ENCODE assay signal across 8 cellular contexts in the genomic region with DNA sequence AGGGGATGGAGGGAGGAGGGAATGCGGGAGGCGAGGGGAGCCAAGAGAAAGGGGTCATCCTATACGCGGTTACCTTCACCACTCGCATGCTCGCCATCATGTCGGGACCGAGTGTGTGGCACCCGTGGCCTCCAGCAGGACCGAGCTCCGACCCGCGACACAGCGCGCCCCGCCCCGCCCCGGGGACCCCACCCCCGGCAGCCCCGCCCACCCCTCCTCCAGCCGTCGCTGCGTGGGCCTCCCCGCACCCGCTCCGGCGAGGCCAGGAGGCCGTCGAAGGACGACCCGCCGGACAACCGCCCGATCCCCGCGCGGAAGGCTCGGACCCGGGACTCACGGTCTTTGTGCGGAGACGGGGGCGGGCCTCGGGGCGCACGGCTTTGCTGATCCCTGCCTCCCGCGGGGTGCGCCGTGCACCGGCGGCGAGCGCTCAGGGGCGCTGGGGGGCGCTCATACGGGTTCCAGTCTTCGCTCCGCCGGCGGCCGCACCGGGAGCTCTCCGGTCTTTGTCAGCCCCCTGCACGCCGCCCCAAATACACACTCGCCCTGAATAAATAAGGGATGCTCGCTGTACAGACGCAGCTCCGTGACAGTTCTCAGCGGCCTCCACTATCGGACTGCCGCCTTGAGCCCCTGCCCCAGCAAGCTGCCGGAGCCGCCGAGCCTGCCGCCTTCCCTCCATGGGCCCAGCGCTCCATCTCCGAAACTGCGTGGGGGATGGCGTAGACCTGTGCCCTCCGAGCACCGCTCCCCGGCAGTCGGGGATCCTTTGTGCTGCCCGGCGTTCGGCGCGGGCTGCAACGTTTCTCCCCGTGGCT. TPM values are rescaled to one million over a fixed set of nuclear protein-coding genes. Genes with fewer than 3 reads are reported as not detected.
DNase-seq lines count a peak whose midpoint lies in the region; ATAC-seq, FAIRE-seq and TF ChIP-seq lines count a peak whose summit lies in the region.

A gene (minus strand): TSS at position 161 of the 818 bp plus-strand sequence. CDS start 61 bp downstream, at position 100.

- H3K4me1 ChIP-seq in pancreas (peaks cover 0 to 12% (median 0%) of the 10 kb centered on the region in 3 donors), tibial nerve (peaks cover 0 to 48% (median 13%) of the 10 kb centered on the region in 4 donors)

- no peaks in the 10 kb centered on the region for H3K9me3 ChIP-seq in SK-N-MC (ENCODE audit: low read depth, low read length)
- H3K9me3 ChIP-seq in pancreas = no peaks in the 10 kb centered on the region
- no peaks in the 10 kb centered on the region for H3K9me3 ChIP-seq in tibial nerve

- FAIRE-seq in D721Med (lab: Jason Lieb, UNC) = no peak
- FAIRE-seq in pancreas (lab: Jason Lieb, UNC) = no peak

- peak in 1 of 2 donors; percentile 75 for TF ChIP-seq EP300 in tibial nerve (IDR thresholded peaks at IDR 0.05)

- peaks cover 22 to 38% of the 10 kb centered on the region in 2 donors for H3K36me3 Mint-ChIP-seq in activated naive CD4-positive, alpha-beta T cell treated with anti-CD3 and anti-CD28 coated beads, Interleukin-2, amount 50 U/mL, for 72 hours

- ATAC-seq in GM19467 (IDR thresholded peaks at IDR 0.05; ENCODE audit: unreplicated experiment) (peak; percentile 65), Right ventricle myocardium inferior (peak; percentile 85), pancreas (peak; percentile 84 to 88 (median 88))
- peak; percentile 65 to 83 for ATAC-seq in activated naive CD4-positive, alpha-beta T cell treated with anti-CD3 and anti-CD28 coated beads, Interleukin-2, amount 50 U/mL, for 72 hours

- 1% methylated on average over 56 to 92 of the region's 92 CpGs for WGBS in pancreas, 2 donors
- 0 to 1% methylated on average over 24 to 34 of the region's 92 CpGs for WGBS in tibial nerve, 2 donors

- H3K27ac Mint-ChIP-seq in activated naive CD4-positive, alpha-beta T cell treated with anti-CD3 and anti-CD28 coated beads, Interleukin-2, amount 50 U/mL, for 72 hours = peak within 1 kb of the TSS; percentile 100

- peak; percentile 46 for DNase-seq in D721Med (ENCODE audit: insufficient read length, low spot score)
- DNase-seq in HPDE6-E6E7 (ENCODE audit: extremely low spot score) = peak; percentile 88
- DNase-seq in SK-N-MC (ENCODE audit: low read depth, low spot score) = no peak
- DNase-seq in activated naive CD4-positive, alpha-beta T cell treated with anti-CD3 and anti-CD28 coated beads, Interleukin-2, amount 50 U/mL, for 72 hours (ENCODE audit: low spot score in 2 of 2) = peak; percentile 70 to 72
- DNase-seq in Right ventricle myocardium inferior (ENCODE audit: missing footprints) = peak; percentile 92
- peak; percentile 42 to 84 (median 75) for DNase-seq in pancreas
- DNase-seq in tibial nerve (ENCODE audit: low spot score in 2 of 2) = peak; percentile 40 to 75

- H3K27me3 ChIP-seq in pancreas = no peaks in the 10 kb centered on the region
- H3K27me3 ChIP-seq in tibial nerve = no peaks in the 10 kb centered on the region

- no peaks in the 10 kb centered on the region for H3K9me3 Mint-ChIP-seq in activated naive CD4-positive, alpha-beta T cell treated with anti-CD3 and anti-CD28 coated beads, Interleukin-2, amount 50 U/mL, for 72 hours

- H3K27ac ChIP-seq in SK-N-MC = no peak within 1 kb of the TSS
- peak within 1 kb of the TSS; percentile 17 to 81 (median 51) for H3K27ac ChIP-seq in pancreas
- peak within 1 kb of the TSS; percentile 74 to 93 (median 88) for H3K27ac ChIP-seq in tibial nerve

- no peaks in the 10 kb centered on the region for H3K36me3 ChIP-seq in SK-N-MC (ENCODE audit: insufficient read depth, low read length)
- no peaks in the 10 kb centered on the region for H3K36me3 ChIP-seq in pancreas
- H3K36me3 ChIP-seq in tibial nerve = peaks cover 0 to 8% (median 0%) of the 10 kb centered on the region in 3 donors

- H3K4me3 ChIP-seq in SK-N-MC (peak within 1 kb of the TSS; percentile 98), pancreas (peak within 1 kb of the TSS; percentile 42 to 83 (median 76)), tibial nerve (peak within 1 kb of the TSS; percentile 80 to 95 (median 85))

- H3K9ac ChIP-seq in SK-N-MC (ENCODE audit: insufficient read length) = peak within 1 kb of the TSS; percentile 75

- TF ChIP-seq POLR2A in tibial nerve (IDR thresholded peaks at IDR 0.05) = no peak

- intact Hi-C loops in Right ventricle myocardium inferior (cut with DNase I) (loop anchor here (2.0 kb wide), 1 partner anchor 77 kb away; no protein-coding TSS in a partner anchor), pancreas (cut with DNase I) (loop anchor here in 2 of 3 donors (5.0 to 10.0 kb wide), 2 partner anchors 77 to 80 kb away; a partner anchor contains a TSS)

- TF ChIP-seq CTCF in D721Med (IDR thresholded peaks at IDR 0.05; ENCODE audit: insufficient read depth, missing control alignments) = peak; percentile 40
- TF ChIP-seq CTCF in pancreas (IDR thresholded peaks at IDR 0.05) = peak in 3 of 4 donors; percentile 80 to 89 (median 83)
- TF ChIP-seq CTCF in tibial nerve (IDR thresholded peaks at IDR 0.05) = peak in 3 of 5 experiments; percentile 88 to 96 (median 89)

RNA-seq across cellular contexts. Expression of the gene that starts here (rescaled TPM):
- 100 to 1,000 TPM; 122 to 188 TPM for total RNA-seq in activated naive CD4-positive, alpha-beta T cell treated with anti-CD3 and anti-CD28 coated beads, Interleukin-2, amount 50 U/mL, for 72 hours
- total RNA-seq in Right ventricle myocardium inferior = 19.2 TPM
- total RNA-seq in pancreas = 10 to 100 TPM in 5 of 6 donors, 1 to 10 TPM in 1; 9.6 to 46.4 (median 11.5) TPM
- polyA plus RNA-seq in pancreas = 10 to 100 TPM; 12.9 to 18.9 TPM
- total RNA-seq in tibial nerve = 10 to 100 TPM; 22.4 to 35.7 (median 25.5) TPM
